Comparison of ENCODE assay signal across 30 cellular contexts in the genomic region with DNA sequence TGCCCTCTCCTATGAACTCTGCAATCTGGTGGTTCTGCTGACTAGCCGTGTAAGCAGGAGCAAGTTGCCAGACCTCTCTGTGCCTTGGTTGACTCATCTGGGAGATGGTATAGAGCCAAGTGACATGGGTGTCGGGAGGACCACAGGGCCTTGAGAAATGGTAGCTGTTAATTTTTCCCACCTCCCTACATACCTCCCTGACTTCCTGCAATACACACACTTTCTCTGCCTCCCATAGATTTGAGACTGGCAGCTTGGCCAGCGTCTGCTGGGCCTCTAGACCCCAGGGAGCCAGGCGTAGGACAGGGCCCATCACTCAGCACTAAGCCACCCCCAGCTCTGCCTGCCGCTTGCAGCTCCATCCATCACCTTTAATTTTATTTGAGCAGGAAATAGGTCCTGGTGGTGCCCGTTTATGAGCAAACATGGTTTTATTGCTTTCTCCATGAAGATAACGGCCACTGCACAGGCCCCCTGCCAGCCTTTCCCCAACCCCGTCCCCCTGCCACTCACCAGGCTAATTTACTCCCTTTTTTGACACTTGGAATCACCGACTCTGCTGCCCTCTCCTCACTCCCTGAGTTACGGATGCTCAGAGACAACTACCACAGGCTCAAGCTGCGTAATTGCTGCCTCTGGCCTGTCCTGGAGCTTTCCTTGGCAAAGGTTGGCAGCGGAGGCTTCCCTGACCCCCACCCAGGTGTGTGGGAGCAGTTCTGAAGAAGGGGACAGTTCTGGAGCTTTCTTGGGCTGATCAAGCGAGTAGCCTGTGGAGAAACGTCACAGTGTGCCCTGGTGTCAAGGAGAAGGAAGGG. TPM values are rescaled to one million over a fixed set of nuclear protein-coding genes. Genes with fewer than 3 reads are reported as not detected.
DNase-seq lines count a peak whose midpoint lies in the region; ATAC-seq, FAIRE-seq and TF ChIP-seq lines count a peak whose summit lies in the region.
"Had no signal": no experiment of that assay in that cellular context is flagged by ENCODE, and none has a peak within 500 bp of the region (broad histone marks: within the 10 kb centered on the region; RNA-seq: fewer than 3 reads in every experiment).

No MANE protein-coding gene starts in this region.

- peak overlapping the region; percentile 81 for H3K27ac ChIP-seq in left ventricle myocardium inferior (replicated peaks)
- H3K27ac ChIP-seq in prostate gland, result no peak overlapping the region
- H3K27ac ChIP-seq: body of pancreas, hepatocyte, SJSA1, suprapubic skin, uterus had no signal

- no peaks in the 10 kb centered on the region for H3K9me3 Mint-ChIP-seq in type B pancreatic cell
- H3K9me3 Mint-ChIP-seq: activated T-cell treated with anti-CD3 and anti-CD28 coated beads, Interleukin-2, amount 50 U/mL, for 24 hours; natural killer cell; stimulated activated memory B cell treated with anti-CD40 and anti-IgM and Interleukin-4, amounts not matched to agents 10 μg/mL and 1 μg/mL and 100 μg/mL, for 72 hours; T-helper 1 cell treated with Interleukin-12 subunit alpha and Interleukin-12 subunit beta and Interleukin-4 antibody, amounts not matched to agents 30 μg/mL and 1 μg/mL, for 36 hours had no signal

- intact Hi-C loops in left ventricle myocardium inferior (cut with micrococcal nuclease), result no loop called here
- intact Hi-C loops in Right ventricle myocardium inferior (cut with DNase I), result loop anchor here (10.0 kb wide), 1 partner anchor 65 kb away; no protein-coding TSS in a partner anchor
- intact Hi-C loops in prostate gland (cut with DNase I), result no loop called here

- DNase-seq in left ventricle myocardium inferior (no peak), Right ventricle myocardium inferior (ENCODE audit: missing footprints) (no peak), NCI-H146 (lab: John Stamatoyannopoulos, UW) (peak; percentile 93), bronchial epithelial cell (ENCODE audit: low read depth) (no peak), type B pancreatic cell (ENCODE audit: extremely low spot score, unreplicated experiment) (no peak), germinal center (ENCODE audit: low spot score) (no peak), T1000 (lab: John Stamatoyannopoulos, UW) (no peak), prostate gland (ENCODE audit: low spot score) (no peak)
- DNase-seq: activated CD4-positive, alpha-beta T cell treated with anti-CD3 and anti-CD28 coated beads for 4 hours; activated T-cell treated with anti-CD3 and anti-CD28 coated beads, Interleukin-2, amount 50 U/mL, for 24 hours; body of pancreas; C1 segment of cervical spinal cord; effector CD8-positive, alpha-beta T cell; erythroblast; IMR-90; midbrain; MM.1S; natural killer cell; NCI-H1694 treated with DMSO at 0.1 percent for 48 hours; NCI-H446 treated with DMSO at 0.1 percent for 48 hours; uterus had no signal

- ATAC-seq in Right ventricle myocardium inferior, result no peak
- ATAC-seq: body of pancreas; HCT116; natural killer cell; stimulated activated memory B cell treated with anti-CD40 and anti-IgM and Interleukin-4, amounts not matched to agents 10 μg/mL and 1 μg/mL and 100 μg/mL, for 72 hours had no signal

- peaks cover 28% of the 10 kb centered on the region for H3K27me3 Mint-ChIP-seq in type B pancreatic cell

- H3K4me1 Mint-ChIP-seq in type B pancreatic cell (ENCODE audit: unreplicated experiment), result peaks cover 18% of the 10 kb centered on the region
- H3K4me1 Mint-ChIP-seq: stimulated activated memory B cell treated with anti-CD40 and anti-IgM and Interleukin-4, amounts not matched to agents 10 μg/mL and 1 μg/mL and 100 μg/mL, for 72 hours had no signal

- H3K4me3 Mint-ChIP-seq in type B pancreatic cell, result peak overlapping the region; percentile 26
- H3K4me3 Mint-ChIP-seq: activated T-cell treated with anti-CD3 and anti-CD28 coated beads, Interleukin-2, amount 50 U/mL, for 24 hours; natural killer cell; stimulated activated memory B cell treated with anti-CD40 and anti-IgM and Interleukin-4, amounts not matched to agents 10 μg/mL and 1 μg/mL and 100 μg/mL, for 72 hours; T-helper 1 cell treated with Interleukin-12 subunit alpha and Interleukin-12 subunit beta and Interleukin-4 antibody, amounts not matched to agents 30 μg/mL and 1 μg/mL, for 36 hours had no signal

- H3K36me3 ChIP-seq in left ventricle myocardium inferior (peaks cover 4% of the 10 kb centered on the region), bronchial epithelial cell (ENCODE audit: control insufficient read depth, insufficient read depth, low read length) (no peaks in the 10 kb centered on the region), prostate gland (no peaks in the 10 kb centered on the region)
- H3K36me3 ChIP-seq: SJSA1, suprapubic skin, uterus had no signal

- no peaks in the 10 kb centered on the region for H3K36me3 Mint-ChIP-seq in type B pancreatic cell
- H3K36me3 Mint-ChIP-seq: natural killer cell; stimulated activated memory B cell treated with anti-CD40 and anti-IgM and Interleukin-4, amounts not matched to agents 10 μg/mL and 1 μg/mL and 100 μg/mL, for 72 hours had no signal

- no peak overlapping the region for H3K27ac Mint-ChIP-seq in type B pancreatic cell
- H3K27ac Mint-ChIP-seq: activated T-cell treated with anti-CD3 and anti-CD28 coated beads, Interleukin-2, amount 50 U/mL, for 24 hours; natural killer cell; stimulated activated memory B cell treated with anti-CD40 and anti-IgM and Interleukin-4, amounts not matched to agents 10 μg/mL and 1 μg/mL and 100 μg/mL, for 72 hours; T-helper 1 cell treated with Interleukin-12 subunit alpha and Interleukin-12 subunit beta and Interleukin-4 antibody, amounts not matched to agents 30 μg/mL and 1 μg/mL, for 36 hours had no signal

- no peak for TF ChIP-seq CTCF in left ventricle myocardium inferior (IDR thresholded peaks at IDR 0.05; ENCODE audit: borderline replicate concordance)
- no peak for TF ChIP-seq CTCF in bronchial epithelial cell (IDR thresholded peaks at IDR 0.05; ENCODE audit: insufficient read depth, low read length, severe bottlenecking)
- TF ChIP-seq CTCF in type B pancreatic cell (conservative IDR thresholded peaks at IDR 0.05), result no peak
- no peak for TF ChIP-seq CTCF in prostate gland (IDR thresholded peaks at IDR 0.05)

- H3K27me3 ChIP-seq in left ventricle myocardium inferior (ENCODE audit: low read depth) (peaks cover 35% of the 10 kb centered on the region), bronchial epithelial cell (ENCODE audit: control insufficient read depth, insufficient read depth, low read length) (peaks cover 3% of the 10 kb centered on the region), prostate gland (replicated peaks; ENCODE audit: insufficient read depth) (no peaks in the 10 kb centered on the region)
- H3K27me3 ChIP-seq: body of pancreas, hepatocyte, uterus had no signal

- peak; percentile 32 for FAIRE-seq in bronchial epithelial cell (lab: Jason Lieb, UNC)
- FAIRE-seq: frontal cortex had no signal

- TF ChIP-seq POLR2A in prostate gland (IDR thresholded peaks at IDR 0.05), result no peak

- H3K4me3 ChIP-seq in left ventricle myocardium inferior (no peak overlapping the region), bronchial epithelial cell (ENCODE audit: low read depth, low read length) (no peak overlapping the region), prostate gland (no peak overlapping the region)
- H3K4me3 ChIP-seq: body of pancreas, hepatocyte, SJSA1, smooth muscle cell, suprapubic skin, uterus had no signal

- H3K9me3 ChIP-seq in left ventricle myocardium inferior (replicated peaks), result no peaks in the 10 kb centered on the region
- H3K9me3 ChIP-seq in prostate gland, result no peaks in the 10 kb centered on the region
- H3K9me3 ChIP-seq: body of pancreas, SJSA1, suprapubic skin, uterus had no signal

- H3K4me1 ChIP-seq in left ventricle myocardium inferior, result peaks cover 68% of the 10 kb centered on the region
- peaks cover 3% of the 10 kb centered on the region for H3K4me1 ChIP-seq in prostate gland (replicated peaks)
- H3K4me1 ChIP-seq: SJSA1, suprapubic skin, uterus had no signal

- whole genome bisulfite sequencing in prostate gland, result 50% methylated on average over 14 of the region's 14 CpGs

RNA-seq across cellular contexts. Expression of a gene that starts 11.1 kb away (rescaled TPM):
- 7.5 TPM for total RNA-seq in left ventricle myocardium inferior
- total RNA-seq in Right ventricle myocardium inferior, result 6.8 TPM
- total RNA-seq in bronchial epithelial cell, result not detected in 2 replicates
- 1.6 and 4.3 TPM in 2 replicates for total RNA-seq in type B pancreatic cell (ENCODE audit: low replicate concordance)
- total RNA-seq in prostate gland, result under 1 TPM in 1 of 2 donors, not detected in 1; 0.23 TPM
- total RNA-seq: IMR-90, osteocyte, SJSA1, smooth muscle cell had no signal

RNA-seq across cellular contexts. Expression of a gene that starts 55.3 kb away (rescaled TPM):
- total RNA-seq in left ventricle myocardium inferior (10.0 TPM), Right ventricle myocardium inferior (11.8 TPM), bronchial epithelial cell (9.0 and 14.2 TPM in 2 replicates), type B pancreatic cell (ENCODE audit: low replicate concordance) (13.3 and 15.0 TPM in 2 replicates), prostate gland (10 to 100 TPM; 23.8 to 25.4 TPM)
